In the genomic region with DNA sequence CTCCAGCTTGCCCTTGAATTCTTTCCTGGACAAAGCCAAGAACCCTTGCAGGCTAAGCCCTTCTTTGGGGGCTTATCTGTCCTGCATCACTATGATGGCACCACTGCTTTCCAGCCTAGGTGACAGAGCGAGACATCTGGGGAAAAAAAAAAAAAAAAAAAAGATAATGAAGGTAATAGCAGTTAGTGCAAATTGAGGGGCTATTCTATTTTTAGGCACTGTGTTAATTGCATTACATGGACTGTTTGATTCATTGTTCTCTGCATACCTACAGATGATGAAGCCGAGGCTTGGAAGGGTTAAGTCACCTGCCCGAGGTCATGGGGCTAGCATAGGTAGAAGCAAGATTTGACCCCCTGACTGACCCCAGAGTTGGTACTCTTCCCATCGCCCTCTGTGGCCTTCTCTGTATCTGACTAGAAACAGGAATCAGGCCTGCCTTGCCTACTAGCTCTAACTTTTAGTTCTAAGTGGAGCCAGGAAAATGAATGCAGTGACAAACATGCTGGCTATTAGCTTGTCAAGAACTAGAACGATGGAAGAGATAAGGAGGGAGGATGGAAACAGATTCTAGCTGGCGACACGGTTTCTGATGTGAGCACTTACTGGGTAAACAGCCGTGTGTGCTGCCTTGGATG, we compare ENCODE assay signal across 22 cellular contexts.
"Had no signal": no experiment of that assay in that cellular context is flagged by ENCODE, and none has a peak within 500 bp of the region (broad histone marks: within the 10 kb centered on the region; RNA-seq: fewer than 3 reads in every experiment).

No MANE protein-coding gene starts in this region.

- H3K36me3 ChIP-seq: prostate gland, right atrium auricular region, suprapubic skin, upper lobe of right lung had no signal

- H3K4me3 Mint-ChIP-seq: activated CD4-positive, alpha-beta T cell treated with anti-CD3 and anti-CD28 coated beads, Interleukin-2, amount 10 ng/mL, durations not matched to agents 24 days and 14 days; activated CD8-positive, alpha-beta T cell treated with anti-CD3 and anti-CD28 coated beads, Interleukin-2, amount 10 ng/mL, durations not matched to agents 7 days and 5 days; activated naive CD8-positive, alpha-beta T cell treated with anti-CD3 and anti-CD28 coated beads, Interleukin-2, amount 10 ng/mL, durations not matched to agents 7 days and 5 days; activated T-cell treated with anti-CD3 and anti-CD28 coated beads, Interleukin-2, amount 50 U/mL, for 24 hours; endodermal cell; nephron progenitor cell; stimulated activated naive CD8-positive, alpha-beta T cell treated with anti-CD3 and anti-CD28 coated beads, Interleukin-15, Interleukin-2, amounts not matched to agents 100 ng/mL and 50 ng/mL, for 24 hours had no signal

- H3K9me3 ChIP-seq: body of pancreas, prostate gland, suprapubic skin, upper lobe of right lung had no signal

- H3K27me3 ChIP-seq: body of pancreas, foreskin keratinocyte, right atrium auricular region, suprapubic skin, upper lobe of right lung had no signal

- ATAC-seq: activated CD8-positive, alpha-beta T cell treated with anti-CD3 and anti-CD28 coated beads, Interleukin-2, amount 10 ng/mL, durations not matched to agents 7 days and 5 days; body of pancreas had no signal

- H3K27ac Mint-ChIP-seq: activated CD4-positive, alpha-beta T cell treated with anti-CD3 and anti-CD28 coated beads, Interleukin-2, amount 10 ng/mL, durations not matched to agents 24 days and 14 days; activated CD8-positive, alpha-beta T cell treated with anti-CD3 and anti-CD28 coated beads, Interleukin-2, amount 10 ng/mL, durations not matched to agents 7 days and 5 days; activated naive CD8-positive, alpha-beta T cell treated with anti-CD3 and anti-CD28 coated beads, Interleukin-2, amount 10 ng/mL, durations not matched to agents 7 days and 5 days; activated T-cell treated with anti-CD3 and anti-CD28 coated beads, Interleukin-2, amount 50 U/mL, for 24 hours; activated T-helper 2 cell treated with anti-CD3 and anti-CD28 coated beads, Interferon-gamma antibody, Interleukin-2, Interleukin-4, amounts not matched to agents 10 μg/mL and 5 μg/mL and 100 μg/mL, durations not matched to agents 14 hours and 24 hours and 36 hours; endodermal cell; stimulated activated naive CD8-positive, alpha-beta T cell treated with anti-CD3 and anti-CD28 coated beads, Interleukin-15, Interleukin-2, amounts not matched to agents 100 ng/mL and 50 ng/mL, for 24 hours had no signal

- DNase-seq: activated CD4-positive, alpha-beta T cell treated with anti-CD3 and anti-CD28 coated beads, Interleukin-2, amount 10 ng/mL, durations not matched to agents 24 days and 14 days; activated CD8-positive, alpha-beta T cell treated with anti-CD3 and anti-CD28 coated beads, Interleukin-2, amount 10 ng/mL, durations not matched to agents 7 days and 5 days; activated naive CD4-positive, alpha-beta T cell treated with Interleukin-2 at 50 U/mL for 16 hours; activated naive CD8-positive, alpha-beta T cell treated with anti-CD3 and anti-CD28 coated beads, Interleukin-2, amount 10 ng/mL, durations not matched to agents 7 days and 5 days; activated T-cell treated with anti-CD3 and anti-CD28 coated beads, Interleukin-2, amount 50 U/mL, for 24 hours; caudate nucleus; endodermal cell; foreskin keratinocyte; hippocampal formation; mammary epithelial cell; midbrain; nephron progenitor cell; occipital lobe; T1000; upper lobe of right lung had no signal

- H3K27me3 Mint-ChIP-seq: activated CD4-positive, alpha-beta T cell treated with anti-CD3 and anti-CD28 coated beads, Interleukin-2, amount 10 ng/mL, durations not matched to agents 24 days and 14 days; activated naive CD8-positive, alpha-beta T cell treated with anti-CD3 and anti-CD28 coated beads, Interleukin-2, amount 10 ng/mL, durations not matched to agents 7 days and 5 days; activated T-cell treated with anti-CD3 and anti-CD28 coated beads, Interleukin-2, amount 50 U/mL, for 24 hours; stimulated activated naive CD8-positive, alpha-beta T cell treated with anti-CD3 and anti-CD28 coated beads, Interleukin-15, Interleukin-2, amounts not matched to agents 100 ng/mL and 50 ng/mL, for 24 hours had no signal

- H3K4me3 ChIP-seq: body of pancreas, prostate gland, right atrium auricular region, suprapubic skin, upper lobe of right lung had no signal

- H3K4me1 ChIP-seq: body of pancreas, foreskin keratinocyte, prostate gland, right atrium auricular region, upper lobe of right lung had no signal

- H3K27ac ChIP-seq: body of pancreas, epithelial cell of prostate, foreskin keratinocyte, prostate gland, right atrium auricular region, suprapubic skin had no signal

- H3K9me3 Mint-ChIP-seq: activated CD4-positive, alpha-beta T cell treated with anti-CD3 and anti-CD28 coated beads, Interleukin-2, amount 10 ng/mL, durations not matched to agents 24 days and 14 days; activated T-cell treated with anti-CD3 and anti-CD28 coated beads, Interleukin-2, amount 50 U/mL, for 24 hours; activated T-helper 2 cell treated with anti-CD3 and anti-CD28 coated beads, Interferon-gamma antibody, Interleukin-2, Interleukin-4, amounts not matched to agents 10 μg/mL and 5 μg/mL and 100 μg/mL, durations not matched to agents 14 hours and 24 hours and 36 hours had no signal

- H3K4me1 Mint-ChIP-seq: activated CD4-positive, alpha-beta T cell treated with anti-CD3 and anti-CD28 coated beads, Interleukin-2, amount 10 ng/mL, durations not matched to agents 24 days and 14 days; activated naive CD8-positive, alpha-beta T cell treated with anti-CD3 and anti-CD28 coated beads, Interleukin-2, amount 10 ng/mL, durations not matched to agents 7 days and 5 days had no signal
